10 cellular contexts compared by ENCODE assay signal in the genomic region with DNA sequence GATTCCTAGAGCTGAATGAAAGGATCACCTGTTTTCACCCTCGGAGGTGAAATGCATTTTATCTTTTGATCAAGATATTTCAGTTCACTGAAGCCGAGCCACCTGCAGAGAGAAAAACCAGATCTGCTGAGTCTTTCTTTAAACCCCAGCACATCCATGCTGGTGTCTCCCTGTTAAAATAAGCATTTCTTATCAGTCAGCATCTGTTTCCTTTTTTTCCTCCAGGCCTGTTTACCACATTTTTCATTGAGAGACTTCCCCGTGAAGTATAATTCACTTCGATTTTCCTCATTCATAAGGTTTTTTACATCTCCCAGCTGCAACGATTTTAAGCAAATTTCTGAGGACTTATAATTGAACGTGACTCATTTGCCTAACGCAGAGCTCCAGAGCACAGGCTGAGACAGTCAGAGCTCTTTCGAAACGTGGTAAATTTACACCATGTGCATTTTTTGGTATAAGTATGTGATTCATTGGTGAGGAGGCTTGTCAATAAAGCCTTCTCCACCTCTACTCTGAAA.
A peak's percentile ranks its signal among the peaks of the same experiment; 100 is the strongest.
DNase-seq lines count a peak whose midpoint lies in the region; ATAC-seq, FAIRE-seq and TF ChIP-seq lines count a peak whose summit lies in the region.
"Had no signal": no experiment of that assay in that cellular context is flagged by ENCODE, and none has a peak within 500 bp of the region (broad histone marks: within the 10 kb centered on the region; RNA-seq: fewer than 3 reads in every experiment).

No MANE protein-coding gene starts in this region.

- ATAC-seq in pancreas (peak in 3 of 4 donors; percentile 8 to 50 (median 18)), GM21360 (IDR thresholded peaks at IDR 0.05; ENCODE audit: unreplicated experiment) (no peak), GM21619 (IDR thresholded peaks at IDR 0.05; ENCODE audit: unreplicated experiment) (no peak)

- H3K27ac ChIP-seq in pancreas = no peak overlapping the region

- H3K27me3 ChIP-seq in pancreas = no peaks in the 10 kb centered on the region

- H3K9me3 ChIP-seq in pancreas = no peaks in the 10 kb centered on the region

- intact Hi-C loops in pancreas (cut with DNase I) = no loop called here

- no peak overlapping the region for H3K4me3 ChIP-seq in pancreas

- 26 to 33% methylated on average over 9 of the region's 9 CpGs for WGBS in pancreas, 2 donors

- DNase-seq in GF-D8 (lab: John Stamatoyannopoulos, UW) (peak; percentile 38), NCI-H526 treated with DMSO at 0.1 percent for 48 hours (lab: John Stamatoyannopoulos, UW) (peak; percentile 89), pancreas (no peak), GM20000 (ENCODE audit: low spot score) (no peak), A172 (ENCODE audit: low spot score) (no peak)
- DNase-seq: amygdala; stimulated activated naive B cell treated with anti-CD40 and anti-IgM and Interleukin-4, amounts not matched to agents 10 μg/mL and 1 μg/mL and 100 μg/mL, for 72 hours had no signal

- FAIRE-seq in endometrium (lab: Jason Lieb, UNC) = peak; percentile 23
- no peak for FAIRE-seq in pancreas (lab: Jason Lieb, UNC)

- no peaks in the 10 kb centered on the region for H3K4me1 ChIP-seq in pancreas

- TF ChIP-seq CTCF in pancreas (IDR thresholded peaks at IDR 0.05) (no peak), GM20000 (IDR thresholded peaks at IDR 0.05; ENCODE audit: extremely low read depth, missing control alignments) (no peak)

- H3K36me3 ChIP-seq in pancreas = no peaks in the 10 kb centered on the region

Comparison
In these comparisons a context has a peak if more than half of its experiments do, and no peak if none do; other contexts are left out.
1. DNase-seq: peak in GF-D8 (single experiment) and NCI-H526 treated with DMSO at 0.1 percent for 48 hours (single experiment); none in pancreas (0 of 6), GM20000 (single experiment) and A172 (single experiment).
2. ATAC-seq: peak in pancreas (3 of 4); none in GM21360 (single experiment) and GM21619 (single experiment).